In the genomic region with DNA sequence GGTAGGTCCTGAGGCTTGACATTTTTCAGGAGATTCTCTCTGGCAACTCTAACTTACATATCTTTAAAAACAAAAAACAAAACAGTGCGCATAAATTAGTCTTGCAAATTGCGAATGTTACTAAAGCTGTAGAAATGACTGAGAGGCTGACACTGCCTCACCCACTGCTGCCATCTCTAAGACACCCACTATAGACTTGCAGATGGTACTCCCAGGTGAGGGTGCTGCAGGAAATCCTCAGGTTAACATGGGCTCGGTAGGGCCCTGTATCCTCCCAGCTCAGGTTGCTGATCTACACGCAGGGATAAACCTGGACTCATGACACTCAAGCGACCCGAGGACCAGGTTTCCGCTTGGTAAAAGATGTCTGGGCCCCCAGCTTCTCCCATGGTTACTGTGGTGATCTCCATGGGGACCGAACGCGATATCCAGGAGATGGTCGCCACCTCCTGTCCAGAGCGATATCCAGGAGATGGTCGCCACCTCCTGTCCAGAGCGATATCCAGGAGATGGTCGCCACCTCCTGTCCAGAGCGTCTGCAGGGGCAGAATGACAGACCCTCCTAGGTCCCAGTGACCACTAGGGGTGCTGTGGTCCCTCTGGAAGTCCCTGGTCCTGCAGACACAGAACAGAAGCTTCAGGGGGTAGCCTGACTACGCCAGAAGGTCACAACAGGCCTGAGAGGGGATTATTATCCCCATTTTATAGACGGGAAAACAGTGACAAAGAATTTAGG, we compare ENCODE assay signal across 9 cellular contexts. TPM values are rescaled to one million over a fixed set of nuclear protein-coding genes. Genes with fewer than 3 reads are reported as not detected.
A peak's percentile ranks its signal among the peaks of the same experiment; 100 is the strongest.
DNase-seq lines count a peak whose midpoint lies in the region; ATAC-seq, FAIRE-seq and TF ChIP-seq lines count a peak whose summit lies in the region.
"Had no signal": no experiment of that assay in that cellular context is flagged by ENCODE, and none has a peak within 500 bp of the region (broad histone marks: within the 10 kb centered on the region; RNA-seq: fewer than 3 reads in every experiment).

No MANE protein-coding gene starts in this region.

- TF ChIP-seq CTCF in HEK293 (tag by site-specific recombination; IDR thresholded peaks at IDR 0.05) (peak; percentile 38; the same call in 1 of the 2 replicates), activated B cell treated with CpG ODN at 0.5 μM for 24 hours (IDR thresholded peaks at IDR 0.05) (no peak), HepG2 (CRISPR knock-in tag; IDR thresholded peaks at IDR 0.05) (peak; percentile 75)

- 32% methylated on average over 9 of the region's 18 CpGs for WGBS in HepG2 (ENCODE audit: low lambda C conversion rate)

- CTCF ChIA-PET in HEK293 (lab: Yijun Ruan, JAX) (interaction anchor here (0.6 to 2.5 kb wide), 32 partner anchors 10 to 462 kb away, joined by 3 to 16 read pairs (median 4); partner anchors contain the start of genes ITLN2 and KLHDC9), activated B cell treated with CpG ODN at 0.5 μM for 24 hours (lab: Charles Lee) (interaction anchor here (0.7 to 4.7 kb wide), 13 partner anchors 11 to 173 kb away, joined by 3 to 46 read pairs (median 8); partner anchors contain the start of genes ITLN2 and LY9), HepG2 (lab: Yijun Ruan, JAX; ENCODE audit: low intra/inter-chr PET ratio, low total read pairs) (no interaction called here)

- H3K4me3 ChIP-seq in HEK293 (ENCODE audit: low read depth, low read length) (no peak overlapping the region), HepG2 (replicated peaks in 1 of 3; ENCODE audit: insufficient read depth in 1 of 3, low read depth in 2 of 3, low read length in 3 of 3) (no peak overlapping the region)

- H3K9me3 Mint-ChIP-seq in activated B cell treated with CpG ODN at 0.5 μM for 24 hours, result no peaks in the 10 kb centered on the region

- in situ Hi-C loops in HepG2 (cut with HindIII; ENCODE audit: extremely low pct_ligation_motif_present, low pct_unique_long_range_greater_than_20kb), result no loop called here

- DNase-seq in COR-L47 (lab: John Stamatoyannopoulos, UW) (peak; percentile 11), activated B cell treated with CpG ODN at 0.5 μM for 24 hours (no peak), HepG2 (ENCODE audit: low spot score) (peak; percentile 58), DMS153 (lab: John Stamatoyannopoulos, UW) (no peak), DMS79 (lab: John Stamatoyannopoulos, UW) (no peak)

- intact Hi-C loops in activated B cell treated with CpG ODN at 0.5 μM for 24 hours (cut with micrococcal nuclease) (no loop called here), HepG2 (cut with micrococcal nuclease; ENCODE audit: unreplicated experiment) (loop anchor here (2.0 kb wide), 1 partner anchor 171 kb away; no protein-coding TSS in a partner anchor)

- no peaks in the 10 kb centered on the region for H4K20me1 ChIP-seq in HepG2 (ENCODE audit: insufficient read depth, low read length)

- peak overlapping the region; percentile 30 for H3K27ac Mint-ChIP-seq in activated B cell treated with CpG ODN at 0.5 μM for 24 hours

- no peaks in the 10 kb centered on the region for H3K79me2 ChIP-seq in HepG2 (ENCODE audit: insufficient read depth, low read length)

- POLR2A ChIA-PET in HEK293 (lab: Yijun Ruan, JAX), result no interaction called here
- POLR2A ChIA-PET in activated B cell treated with CpG ODN at 0.5 μM for 24 hours (lab: Charles Lee), result interaction anchor here (0.6 to 3.4 kb wide), 4 partner anchors 10 to 950 kb away, joined by 4 to 52 read pairs (median 16); partner anchors contain the start of gene LY9
- POLR2A ChIA-PET in HepG2 (lab: Yijun Ruan, JAX), result no interaction called here

- peaks cover 81% of the 10 kb centered on the region for H3K4me1 Mint-ChIP-seq in activated B cell treated with CpG ODN at 0.5 μM for 24 hours

- peaks cover 2% of the 10 kb centered on the region for H3K36me3 Mint-ChIP-seq in activated B cell treated with CpG ODN at 0.5 μM for 24 hours (ENCODE audit: low read depth)

- peak; percentile 17; the same call in 1 of the 2 replicates for TF ChIP-seq RAD21 in HepG2 (CRISPR knock-in tag; IDR thresholded peaks at IDR 0.05)

- H3K36me3 ChIP-seq in HEK293 (ENCODE audit: control insufficient read depth in 2 of 2, insufficient read depth in 1 of 2, low read length in 2 of 2) (no peaks in the 10 kb centered on the region), HepG2 (replicated peaks in 1 of 2; ENCODE audit: control insufficient read depth in 1 of 2, insufficient read depth in 2 of 2, low read length in 2 of 2) (no peaks in the 10 kb centered on the region)

- no peak overlapping the region for H3K4me3 Mint-ChIP-seq in activated B cell treated with CpG ODN at 0.5 μM for 24 hours

- no peak for ATAC-seq in activated B cell treated with CpG ODN at 0.5 μM for 24 hours (ENCODE audit: low read depth)
- ATAC-seq in HepG2, result peak; percentile 98
- ATAC-seq in HG03571 (IDR thresholded peaks at IDR 0.05; ENCODE audit: unreplicated experiment), result no peak
- no peak for ATAC-seq in GM21737 (IDR thresholded peaks at IDR 0.05; ENCODE audit: unreplicated experiment)

- no peak overlapping the region for H3K27ac ChIP-seq in HEK293 (ENCODE audit: extremely low read depth, low read depth, low read length)
- no peak overlapping the region for H3K27ac ChIP-seq in HepG2 (ENCODE audit: extremely low read length, insufficient read depth, low read length)

- BruUV-seq in HepG2 (replicated peaks; lab: Mats Ljungman, UMichigan), result no TSS peak

- no peaks in the 10 kb centered on the region for H3K4me1 ChIP-seq in HEK293 (ENCODE audit: control insufficient read depth, insufficient read depth, low read length)
- H3K4me1 ChIP-seq in HepG2 (ENCODE audit: insufficient read depth, low read length), result no peaks in the 10 kb centered on the region

- no peak overlapping the region for H3K9ac ChIP-seq in HepG2 (ENCODE audit: insufficient read depth, low read depth, low read length)

- no peaks in the 10 kb centered on the region for H3K27me3 Mint-ChIP-seq in activated B cell treated with CpG ODN at 0.5 μM for 24 hours

- TF ChIP-seq EP300 in HepG2 (IDR thresholded peaks at IDR 0.05; ENCODE audit: low read depth in 2 of 2, low read length in 2 of 2) (no peak), HepG2 (CRISPR knock-in tag; IDR thresholded peaks at IDR 0.05; ENCODE audit: borderline replicate concordance) (no peak)

- H3K9me3 ChIP-seq in HEK293 (ENCODE audit: control insufficient read depth, insufficient read depth, low read depth, low read length) (no peaks in the 10 kb centered on the region), HepG2 (ENCODE audit: low read length) (no peaks in the 10 kb centered on the region)

- peak; percentile 39 for FAIRE-seq in HepG2 (lab: Jason Lieb, UNC)

- peaks cover 0 to 5% of the 10 kb centered on the region in 2 experiments; a peak in 2 of 5 replicates for H3K27me3 ChIP-seq in HepG2 (ENCODE audit: control insufficient read depth in 1 of 2, insufficient read depth in 2 of 2, low read length in 2 of 2)

- TF ChIP-seq POLR2A in HepG2 (IDR thresholded peaks at IDR 0.05; ENCODE audit: insufficient read depth in 1 of 2, low read depth in 2 of 2, low read length in 2 of 2), result no peak

- H2AFZ ChIP-seq in HepG2 (ENCODE audit: low read length), result no peak overlapping the region

- H3K4me2 ChIP-seq in HepG2 (ENCODE audit: low read depth, low read length), result no peak overlapping the region

RNA-seq across cellular contexts. Expression of gene LY9, which starts 16.1 kb away (rescaled TPM):
- total RNA-seq in activated B cell treated with CpG ODN at 0.5 μM for 24 hours, result 63.6 and 71.6 TPM in 2 replicates
- not detected in 2 replicates for total RNA-seq in HepG2 (2016; rRNA removed; fragmentation: Illumina TruSeq; extraction: Trizol)
- total RNA-seq in HepG2 (2016; cell fraction: cytosol; rRNA removed; fragmentation: Illumina TruSeq; extraction: Trizol; ENCODE audit: low read depth), result not detected in 2 replicates
- total RNA-seq in HepG2 (2016; cell fraction: insoluble cytoplasmic fraction; rRNA removed; fragmentation: Illumina TruSeq; extraction: Trizol), result not detected in 2 replicates
- total RNA-seq in HepG2 (2016; cell fraction: membrane; rRNA removed; fragmentation: Illumina TruSeq; extraction: Trizol), result not detected in 2 replicates
- not detected in 2 replicates for total RNA-seq in HepG2 (2016; cell fraction: nucleus; rRNA removed; fragmentation: Illumina TruSeq; extraction: Trizol)
- not detected in 2 replicates for polyA plus RNA-seq in HepG2 (2011; rRNA removed)
- polyA plus RNA-seq in HepG2 (2011; cell fraction: cytosol; rRNA removed), result not detected in 2 replicates
- not detected in 2 replicates for polyA plus RNA-seq in HepG2 (2011; cell fraction: nucleus; rRNA removed)
- not detected in 2 replicates for polyA plus RNA-seq in HepG2 (2012)
- polyA plus RNA-seq in HepG2 (2016; cell fraction: cytosol; fragmentation: Illumina TruSeq; extraction: Trizol; ENCODE audit: low read depth), result not detected in 2 replicates
- not detected in 2 replicates for polyA plus RNA-seq in HepG2 (2016; cell fraction: insoluble cytoplasmic fraction; fragmentation: Illumina TruSeq; extraction: Trizol; ENCODE audit: low read depth)
- not detected in 2 replicates for polyA plus RNA-seq in HepG2 (2016; cell fraction: membrane; fragmentation: Illumina TruSeq; extraction: Trizol; ENCODE audit: low read depth)
- polyA plus RNA-seq in HepG2 (2016; cell fraction: nucleus; fragmentation: Illumina TruSeq; extraction: Trizol; ENCODE audit: insufficient read depth, low read depth), result not detected in 2 replicates
- 0.07 TPM in 1 of 2 replicates, not detected in the other for polyA minus RNA-seq in HepG2 (2011; rRNA and poly(A)+ RNA removed; ENCODE audit: low replicate concordance)
- polyA minus RNA-seq in HepG2 (2011; cell fraction: cytosol; rRNA and poly(A)+ RNA removed), result not detected in 2 replicates
- not detected in 2 replicates for polyA minus RNA-seq in HepG2 (2011; cell fraction: nucleus; rRNA and poly(A)+ RNA removed)
- total RNA-seq: dermis microvascular lymphatic vessel endothelial cell had no signal

RNA-seq across cellular contexts. Expression of gene SLAMF7, which starts 40.8 kb away (rescaled TPM):
- total RNA-seq in activated B cell treated with CpG ODN at 0.5 μM for 24 hours (99.2 and 119 TPM in 2 replicates), HepG2 (2016; rRNA removed; fragmentation: Illumina TruSeq; extraction: Trizol) (not detected in 2 replicates)
- total RNA-seq in HepG2 (2016; cell fraction: cytosol; rRNA removed; fragmentation: Illumina TruSeq; extraction: Trizol; ENCODE audit: low read depth), result not detected in 2 replicates
- not detected in 2 replicates for total RNA-seq in HepG2 (2016; cell fraction: insoluble cytoplasmic fraction; rRNA removed; fragmentation: Illumina TruSeq; extraction: Trizol)
- total RNA-seq in HepG2 (2016; cell fraction: membrane; rRNA removed; fragmentation: Illumina TruSeq; extraction: Trizol), result not detected in 2 replicates
- total RNA-seq in HepG2 (2016; cell fraction: nucleus; rRNA removed; fragmentation: Illumina TruSeq; extraction: Trizol), result not detected in 2 replicates
- not detected in 2 replicates for polyA plus RNA-seq in HepG2 (2011; rRNA removed)
- 0.03 TPM in 1 of 2 replicates, not detected in the other for polyA plus RNA-seq in HepG2 (2011; cell fraction: cytosol; rRNA removed)
- 0.05 TPM in 1 of 2 replicates, not detected in the other for polyA plus RNA-seq in HepG2 (2011; cell fraction: nucleus; rRNA removed)
- not detected in 2 replicates for polyA plus RNA-seq in HepG2 (2012)
- not detected in 2 replicates for polyA plus RNA-seq in HepG2 (2016; cell fraction: cytosol; fragmentation: Illumina TruSeq; extraction: Trizol; ENCODE audit: low read depth)
- not detected in 2 replicates for polyA plus RNA-seq in HepG2 (2016; cell fraction: insoluble cytoplasmic fraction; fragmentation: Illumina TruSeq; extraction: Trizol; ENCODE audit: low read depth)
- not detected in 2 replicates for polyA plus RNA-seq in HepG2 (2016; cell fraction: membrane; fragmentation: Illumina TruSeq; extraction: Trizol; ENCODE audit: low read depth)
- polyA plus RNA-seq in HepG2 (2016; cell fraction: nucleus; fragmentation: Illumina TruSeq; extraction: Trizol; ENCODE audit: insufficient read depth, low read depth), result not detected in 2 replicates
- polyA minus RNA-seq in HepG2 (2011; rRNA and poly(A)+ RNA removed; ENCODE audit: low replicate concordance), result 0.07 TPM in 1 of 2 replicates, not detected in the other
- polyA minus RNA-seq in HepG2 (2011; cell fraction: cytosol; rRNA and poly(A)+ RNA removed), result not detected in 2 replicates
- not detected in 2 replicates for polyA minus RNA-seq in HepG2 (2011; cell fraction: nucleus; rRNA and poly(A)+ RNA removed)
- total RNA-seq: dermis microvascular lymphatic vessel endothelial cell had no signal

Comparison
In these comparisons a context has a peak if more than half of its experiments do, and no peak if none do; other contexts are left out.
1. DNase-seq: peak in COR-L47 (single experiment) and HepG2 (single experiment); none in activated B cell treated with CpG ODN at 0.5 μM for 24 hours (single experiment), DMS153 (single experiment) and DMS79 (single experiment).
2. RNA of gene LY9, which starts 16.1 kb away (total RNA-seq): 63.6 to 71.6 TPM in activated B cell treated with CpG ODN at 0.5 μM for 24 hours; not detected in HepG2; every median in the first group is over 10 times any median in the second.
3. RNA of gene SLAMF7, which starts 40.8 kb away (total RNA-seq): 99.2 to 119 TPM in activated B cell treated with CpG ODN at 0.5 μM for 24 hours; not detected in HepG2; every median in the first group is over 100 times any median in the second.